Comparison of ENCODE assay signal across 9 cellular contexts in the genomic region with DNA sequence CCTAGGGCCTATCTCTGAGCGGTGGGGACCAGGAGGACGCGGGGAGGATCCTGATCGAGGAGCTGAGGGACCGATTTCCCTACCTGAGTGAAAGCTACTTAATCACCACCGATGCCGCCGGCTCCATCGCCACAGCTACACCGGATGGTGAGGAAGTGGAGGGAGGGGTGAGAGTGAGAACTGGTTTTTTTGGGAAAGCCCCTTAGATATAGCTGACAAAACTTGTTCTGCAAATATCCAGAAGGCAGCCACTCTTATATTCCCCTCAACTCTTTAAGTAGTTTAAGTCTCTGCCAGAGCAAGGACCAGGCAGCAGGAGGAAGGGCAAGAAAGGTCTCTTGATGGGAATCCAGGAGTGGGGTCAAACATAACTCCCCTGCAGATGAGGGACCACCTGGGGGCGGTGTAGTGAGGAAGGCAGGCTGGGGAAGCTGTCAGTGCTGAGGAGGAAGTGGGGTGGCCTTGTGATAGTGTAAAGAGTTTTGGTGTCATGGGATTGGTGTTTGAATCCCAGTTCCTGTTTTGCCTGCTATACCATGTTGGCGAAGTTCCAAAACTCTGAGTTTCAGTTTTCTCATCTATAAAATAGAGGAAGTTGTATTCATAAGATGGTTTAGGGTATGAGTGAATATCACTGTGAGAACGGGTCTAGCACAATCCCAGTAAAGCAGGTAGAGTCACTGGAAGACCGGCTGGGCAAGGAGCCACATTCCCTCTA. TPM values are rescaled to one million over a fixed set of nuclear protein-coding genes. Genes with fewer than 3 reads are reported as not detected.
A peak's percentile ranks its signal among the peaks of the same experiment; 100 is the strongest.
DNase-seq lines count a peak whose midpoint lies in the region; ATAC-seq, FAIRE-seq and TF ChIP-seq lines count a peak whose summit lies in the region.
"Had no signal": no experiment of that assay in that cellular context is flagged by ENCODE, and none has a peak within 500 bp of the region (broad histone marks: within the 10 kb centered on the region; RNA-seq: fewer than 3 reads in every experiment).

No MANE protein-coding gene starts in this region.

- intact Hi-C loops in HepG2 (cut with micrococcal nuclease; ENCODE audit: unreplicated experiment) (no loop called here), psoas muscle (cut with DNase I) (loop anchor here in 1 of 2 donors (5.0 kb wide), 1 partner anchor 55 kb away; no protein-coding TSS in a partner anchor)

- H3K4me3 Mint-ChIP-seq in endothelial cell (ENCODE audit: unreplicated experiment) = peak overlapping the region; percentile 71

- H3K4me1 ChIP-seq in liver (ENCODE audit: control insufficient read depth in 4 of 4, insufficient read depth in 4 of 4, low read length in 3 of 4) = peaks cover 0 to 29% (median 15%) of the 10 kb centered on the region in 4 donors
- peaks cover 34% of the 10 kb centered on the region for H3K4me1 ChIP-seq in HepG2 (ENCODE audit: insufficient read depth, low read length)
- peaks cover 21% of the 10 kb centered on the region for H3K4me1 ChIP-seq in psoas muscle

- TF ChIP-seq RAD21 in liver (IDR thresholded peaks at IDR 0.05) (no peak), HepG2 (CRISPR knock-in tag; IDR thresholded peaks at IDR 0.05) (no peak)

- H3K9ac ChIP-seq in liver (ENCODE audit: low read depth in 1 of 2, low read length in 2 of 2) (no peak overlapping the region), HepG2 (ENCODE audit: insufficient read depth, low read depth, low read length) (no peak overlapping the region)

- no peaks in the 10 kb centered on the region for H3K9me3 Mint-ChIP-seq in endothelial cell (ENCODE audit: unreplicated experiment)

- H3K4me2 ChIP-seq in HepG2 (ENCODE audit: low read depth, low read length) = no peak overlapping the region

- in situ Hi-C loops in HepG2 (cut with HindIII; ENCODE audit: extremely low pct_ligation_motif_present, low pct_unique_long_range_greater_than_20kb) = no loop called here

- no peak overlapping the region for H3K27ac Mint-ChIP-seq in endothelial cell (ENCODE audit: unreplicated experiment)

- WGBS in liver = 77% methylated on average over 14 of the region's 14 CpGs
- 95% methylated on average over 14 of the region's 14 CpGs for WGBS in HepG2 (ENCODE audit: low lambda C conversion rate)
- 75 to 83% (median 80%) methylated on average over 14 of the region's 14 CpGs for WGBS in psoas muscle, 3 donors

- H3K9me3 ChIP-seq in liver (ENCODE audit: control insufficient read depth in 4 of 4, low read length in 3 of 4) (no peaks in the 10 kb centered on the region), HepG2 (ENCODE audit: low read length) (no peaks in the 10 kb centered on the region), psoas muscle (no peaks in the 10 kb centered on the region)

- DNase-seq in HepG2 (ENCODE audit: low spot score) (no peak), endothelial cell (ENCODE audit: low spot score) (no peak), NCI-H187 treated with DMSO at 0.1 percent for 48 hours (lab: John Stamatoyannopoulos, UW) (no peak), psoas muscle (no peak)
- peak; percentile 75 for DNase-seq in activated CD4-positive, alpha-beta T cell treated with anti-CD3 and anti-CD28 coated beads for 48 hours
- DNase-seq in stimulated activated CD4-positive, alpha-beta T cell treated with anti-CD3 and anti-CD28 coated beads, Interleukin-4, amount 100 ng/mL, for 24 hours = peak; percentile 66

- no peak for FAIRE-seq in HepG2 (lab: Jason Lieb, UNC)
- FAIRE-seq: astrocyte had no signal

- H3K36me3 ChIP-seq in liver (ENCODE audit: control insufficient read depth in 4 of 4, insufficient read depth in 3 of 4, low read depth in 1 of 4, low read length in 3 of 4) (peaks cover 0 to 26% (median 23%) of the 10 kb centered on the region in 4 donors), HepG2 (replicated peaks in 1 of 2; ENCODE audit: control insufficient read depth in 1 of 2, insufficient read depth in 2 of 2, low read length in 2 of 2) (peaks cover 5 to 40% of the 10 kb centered on the region in 2 experiments), psoas muscle (ENCODE audit: insufficient read depth in 1 of 2, low read depth in 1 of 2) (peaks cover 6 to 61% of the 10 kb centered on the region in 2 donors)

- peaks cover 52% of the 10 kb centered on the region for H3K36me3 Mint-ChIP-seq in endothelial cell (ENCODE audit: low read depth, unreplicated experiment)

- peaks cover 16% of the 10 kb centered on the region for H3K27me3 Mint-ChIP-seq in endothelial cell (ENCODE audit: unreplicated experiment)

- POLR2A ChIA-PET in HepG2 (lab: Yijun Ruan, JAX) = no interaction called here

- CTCF ChIA-PET in HepG2 (lab: Yijun Ruan, JAX; ENCODE audit: low intra/inter-chr PET ratio, low total read pairs) = no interaction called here

- no peak for TF ChIP-seq POLR2A in HepG2 (IDR thresholded peaks at IDR 0.05; ENCODE audit: insufficient read depth in 1 of 2, low read depth in 2 of 2, low read length in 2 of 2)

- no peak for ATAC-seq in HepG2
- peak; percentile 24 for ATAC-seq in HG03558 (IDR thresholded peaks at IDR 0.05; ENCODE audit: extremely low read depth, unreplicated experiment)
- no peak for ATAC-seq in psoas muscle

- H3K79me2 ChIP-seq in HepG2 (ENCODE audit: insufficient read depth, low read length) = peaks cover 14% of the 10 kb centered on the region

- TF ChIP-seq CTCF in liver (IDR thresholded peaks at IDR 0.05; ENCODE audit: low read depth, low read length, missing input control) = no peak
- no peak for TF ChIP-seq CTCF in HepG2 (CRISPR knock-in tag; IDR thresholded peaks at IDR 0.05)
- TF ChIP-seq CTCF in endothelial cell (IDR thresholded peaks at IDR 0.05; ENCODE audit: unreplicated experiment) = no peak
- TF ChIP-seq CTCF in psoas muscle (IDR thresholded peaks at IDR 0.05) = no peak

- H3K27ac ChIP-seq in liver (ENCODE audit: low read depth in 1 of 2, low read length in 2 of 2) (peak overlapping the region; percentile 40 to 52), HepG2 (ENCODE audit: extremely low read length, insufficient read depth, low read length) (no peak overlapping the region), psoas muscle (no peak overlapping the region)

- H2AFZ ChIP-seq in HepG2 (ENCODE audit: low read length) = no peak overlapping the region

- H3K4me3 ChIP-seq in liver (ENCODE audit: low read depth in 1 of 3, low read length in 3 of 3) (no peak overlapping the region), HepG2 (replicated peaks in 1 of 3; ENCODE audit: insufficient read depth in 1 of 3, low read depth in 2 of 3, low read length in 3 of 3) (no peak overlapping the region), psoas muscle (no peak overlapping the region)

- peaks cover 39% of the 10 kb centered on the region for H3K4me1 Mint-ChIP-seq in endothelial cell (ENCODE audit: unreplicated experiment)

- H3K27me3 ChIP-seq in liver (ENCODE audit: control insufficient read depth in 4 of 4, insufficient read depth in 4 of 4, low read length in 3 of 4) (no peaks in the 10 kb centered on the region), HepG2 (ENCODE audit: control insufficient read depth in 1 of 2, insufficient read depth in 2 of 2, low read length in 2 of 2) (no peaks in the 10 kb centered on the region), psoas muscle (ENCODE audit: insufficient read depth in 3 of 3, low read length in 2 of 3) (no peaks in the 10 kb centered on the region)

- no TSS peak for BruUV-seq in HepG2 (replicated peaks; lab: Mats Ljungman, UMichigan)

- TF ChIP-seq EP300 in HepG2 (IDR thresholded peaks at IDR 0.05; ENCODE audit: low read depth in 2 of 2, low read length in 2 of 2) = no peak
- TF ChIP-seq EP300 in HepG2 (CRISPR knock-in tag; IDR thresholded peaks at IDR 0.05; ENCODE audit: borderline replicate concordance) = no peak

- no peaks in the 10 kb centered on the region for H4K20me1 ChIP-seq in HepG2 (ENCODE audit: insufficient read depth, low read length)

RNA-seq across cellular contexts. Expression of a gene that starts 3.4 kb away (rescaled TPM):
- total RNA-seq in liver = 10 to 100 TPM; 21.8 to 31.5 TPM
- 10 to 100 TPM; 22.8 to 41.0 TPM for polyA plus RNA-seq in liver
- 29.8 and 35.2 TPM in 2 replicates for total RNA-seq in HepG2 (2016; rRNA removed; fragmentation: Illumina TruSeq; extraction: Trizol)
- total RNA-seq in HepG2 (2016; cell fraction: cytosol; rRNA removed; fragmentation: Illumina TruSeq; extraction: Trizol; ENCODE audit: low read depth) = 16.7 and 20.4 TPM in 2 replicates
- 28.4 and 34.5 TPM in 2 replicates for total RNA-seq in HepG2 (2016; cell fraction: insoluble cytoplasmic fraction; rRNA removed; fragmentation: Illumina TruSeq; extraction: Trizol)
- 16.2 and 19.4 TPM in 2 replicates for total RNA-seq in HepG2 (2016; cell fraction: membrane; rRNA removed; fragmentation: Illumina TruSeq; extraction: Trizol)
- 25.1 and 33.7 TPM in 2 replicates for total RNA-seq in HepG2 (2016; cell fraction: nucleus; rRNA removed; fragmentation: Illumina TruSeq; extraction: Trizol)
- 24.4 and 32.1 TPM in 2 replicates for polyA plus RNA-seq in HepG2 (2011; rRNA removed)
- 26.2 and 27.6 TPM in 2 replicates for polyA plus RNA-seq in HepG2 (2011; cell fraction: cytosol; rRNA removed)
- polyA plus RNA-seq in HepG2 (2011; cell fraction: nucleus; rRNA removed) = 79.7 and 80.0 TPM in 2 replicates
- polyA plus RNA-seq in HepG2 (2012) = 21.9 and 25.9 TPM in 2 replicates
- polyA plus RNA-seq in HepG2 (2016; cell fraction: cytosol; fragmentation: Illumina TruSeq; extraction: Trizol; ENCODE audit: low read depth) = 13.2 and 15.1 TPM in 2 replicates
- 36.5 and 39.9 TPM in 2 replicates for polyA plus RNA-seq in HepG2 (2016; cell fraction: insoluble cytoplasmic fraction; fragmentation: Illumina TruSeq; extraction: Trizol; ENCODE audit: low read depth)
- 11.9 and 13.2 TPM in 2 replicates for polyA plus RNA-seq in HepG2 (2016; cell fraction: membrane; fragmentation: Illumina TruSeq; extraction: Trizol; ENCODE audit: low read depth)
- 64.5 and 73.2 TPM in 2 replicates for polyA plus RNA-seq in HepG2 (2016; cell fraction: nucleus; fragmentation: Illumina TruSeq; extraction: Trizol; ENCODE audit: insufficient read depth, low read depth)
- 27.8 and 45.7 TPM in 2 replicates for polyA minus RNA-seq in HepG2 (2011; rRNA and poly(A)+ RNA removed; ENCODE audit: low replicate concordance)
- polyA minus RNA-seq in HepG2 (2011; cell fraction: cytosol; rRNA and poly(A)+ RNA removed) = 7.1 and 10.9 TPM in 2 replicates
- 54.0 and 54.8 TPM in 2 replicates for polyA minus RNA-seq in HepG2 (2011; cell fraction: nucleus; rRNA and poly(A)+ RNA removed)
- total RNA-seq in endothelial cell (ENCODE audit: unreplicated experiment) = 125 TPM
- total RNA-seq in psoas muscle = 10 to 100 TPM; 31.3 to 49.1 (median 37.0) TPM
- 10 to 100 TPM; 40.9 to 92.8 (median 55.3) TPM for polyA plus RNA-seq in psoas muscle

RNA-seq across cellular contexts. Expression of a gene that starts 58.2 kb away (rescaled TPM):
- total RNA-seq in liver (10 to 100 TPM; 13.1 to 24.1 TPM), HepG2 (2016; rRNA removed; fragmentation: Illumina TruSeq; extraction: Trizol) (56.1 and 66.9 TPM in 2 replicates), endothelial cell (ENCODE audit: unreplicated experiment) (4.6 TPM), psoas muscle (10 to 100 TPM; 15.3 to 17.2 (median 15.9) TPM)
- polyA plus RNA-seq in liver (10 to 100 TPM; 23.7 to 57.6 TPM), HepG2 (2011; rRNA removed) (23.5 and 32.0 TPM in 2 replicates), psoas muscle (10 to 100 TPM; 10.9 to 27.4 (median 25.6) TPM)
- 22.7 and 26.1 TPM in 2 replicates for total RNA-seq in HepG2 (2016; cell fraction: cytosol; rRNA removed; fragmentation: Illumina TruSeq; extraction: Trizol; ENCODE audit: low read depth)
- total RNA-seq in HepG2 (2016; cell fraction: insoluble cytoplasmic fraction; rRNA removed; fragmentation: Illumina TruSeq; extraction: Trizol) = 61.5 and 66.5 TPM in 2 replicates
- 35.2 and 36.9 TPM in 2 replicates for total RNA-seq in HepG2 (2016; cell fraction: membrane; rRNA removed; fragmentation: Illumina TruSeq; extraction: Trizol)
- total RNA-seq in HepG2 (2016; cell fraction: nucleus; rRNA removed; fragmentation: Illumina TruSeq; extraction: Trizol) = 77.4 and 90.5 TPM in 2 replicates
- 15.9 and 19.6 TPM in 2 replicates for polyA plus RNA-seq in HepG2 (2011; cell fraction: cytosol; rRNA removed)
- polyA plus RNA-seq in HepG2 (2011; cell fraction: nucleus; rRNA removed) = 35.0 and 56.3 TPM in 2 replicates
- polyA plus RNA-seq in HepG2 (2012) = 27.8 and 41.9 TPM in 2 replicates
- 23.8 and 24.1 TPM in 2 replicates for polyA plus RNA-seq in HepG2 (2016; cell fraction: cytosol; fragmentation: Illumina TruSeq; extraction: Trizol; ENCODE audit: low read depth)
- 52.5 and 59.2 TPM in 2 replicates for polyA plus RNA-seq in HepG2 (2016; cell fraction: insoluble cytoplasmic fraction; fragmentation: Illumina TruSeq; extraction: Trizol; ENCODE audit: low read depth)
- polyA plus RNA-seq in HepG2 (2016; cell fraction: membrane; fragmentation: Illumina TruSeq; extraction: Trizol; ENCODE audit: low read depth) = 25.0 and 27.3 TPM in 2 replicates
- 106 and 118 TPM in 2 replicates for polyA plus RNA-seq in HepG2 (2016; cell fraction: nucleus; fragmentation: Illumina TruSeq; extraction: Trizol; ENCODE audit: insufficient read depth, low read depth)
- 8.4 and 24.6 TPM in 2 replicates for polyA minus RNA-seq in HepG2 (2011; rRNA and poly(A)+ RNA removed; ENCODE audit: low replicate concordance)
- polyA minus RNA-seq in HepG2 (2011; cell fraction: cytosol; rRNA and poly(A)+ RNA removed) = 7.8 and 11.8 TPM in 2 replicates
- polyA minus RNA-seq in HepG2 (2011; cell fraction: nucleus; rRNA and poly(A)+ RNA removed) = 42.6 and 78.7 TPM in 2 replicates

RNA-seq across cellular contexts. Expression of a gene that starts 58.6 kb away (rescaled TPM):
- 10 to 100 TPM in 1 of 2 donors, 1 to 10 TPM in 1; 8.7 to 13.1 TPM for total RNA-seq in liver
- 10 to 100 TPM in 1 of 2 donors, 1 to 10 TPM in 1; 9.5 to 13.6 TPM for polyA plus RNA-seq in liver
- total RNA-seq in HepG2 (2016; rRNA removed; fragmentation: Illumina TruSeq; extraction: Trizol) = 137 and 201 TPM in 2 replicates
- 24.8 and 26.8 TPM in 2 replicates for total RNA-seq in HepG2 (2016; cell fraction: cytosol; rRNA removed; fragmentation: Illumina TruSeq; extraction: Trizol; ENCODE audit: low read depth)
- 141 and 201 TPM in 2 replicates for total RNA-seq in HepG2 (2016; cell fraction: insoluble cytoplasmic fraction; rRNA removed; fragmentation: Illumina TruSeq; extraction: Trizol)
- total RNA-seq in HepG2 (2016; cell fraction: membrane; rRNA removed; fragmentation: Illumina TruSeq; extraction: Trizol) = 59.1 and 67.5 TPM in 2 replicates
- 97.8 and 104 TPM in 2 replicates for total RNA-seq in HepG2 (2016; cell fraction: nucleus; rRNA removed; fragmentation: Illumina TruSeq; extraction: Trizol)
- polyA plus RNA-seq in HepG2 (2011; rRNA removed) = 21.4 and 37.8 TPM in 2 replicates
- polyA plus RNA-seq in HepG2 (2011; cell fraction: cytosol; rRNA removed) = 12.6 and 13.9 TPM in 2 replicates
- polyA plus RNA-seq in HepG2 (2011; cell fraction: nucleus; rRNA removed) = 27.5 and 27.6 TPM in 2 replicates
- polyA plus RNA-seq in HepG2 (2012) = 40.5 and 55.7 TPM in 2 replicates
- polyA plus RNA-seq in HepG2 (2016; cell fraction: cytosol; fragmentation: Illumina TruSeq; extraction: Trizol; ENCODE audit: low read depth) = 11.5 and 12.0 TPM in 2 replicates
- 227 and 245 TPM in 2 replicates for polyA plus RNA-seq in HepG2 (2016; cell fraction: insoluble cytoplasmic fraction; fragmentation: Illumina TruSeq; extraction: Trizol; ENCODE audit: low read depth)
- 34.6 and 35.3 TPM in 2 replicates for polyA plus RNA-seq in HepG2 (2016; cell fraction: membrane; fragmentation: Illumina TruSeq; extraction: Trizol; ENCODE audit: low read depth)
- 171 and 172 TPM in 2 replicates for polyA plus RNA-seq in HepG2 (2016; cell fraction: nucleus; fragmentation: Illumina TruSeq; extraction: Trizol; ENCODE audit: insufficient read depth, low read depth)
- 10.5 and 15.8 TPM in 2 replicates for polyA minus RNA-seq in HepG2 (2011; rRNA and poly(A)+ RNA removed; ENCODE audit: low replicate concordance)
- 21.2 and 26.5 TPM in 2 replicates for polyA minus RNA-seq in HepG2 (2011; cell fraction: cytosol; rRNA and poly(A)+ RNA removed)
- polyA minus RNA-seq in HepG2 (2011; cell fraction: nucleus; rRNA and poly(A)+ RNA removed) = 78.7 and 82.7 TPM in 2 replicates
- 24.7 TPM for total RNA-seq in endothelial cell (ENCODE audit: unreplicated experiment)
- 10 to 100 TPM; 32.9 to 53.7 (median 39.5) TPM for total RNA-seq in psoas muscle
- 10 to 100 TPM; 33.7 to 53.6 (median 43.4) TPM for polyA plus RNA-seq in psoas muscle

Comparison
In these comparisons a context has a peak if more than half of its experiments do, and no peak if none do; other contexts are left out.
1. H3K27ac ChIP-seq: peak in liver (2 of 2); none in HepG2 (single experiment) and psoas muscle (single experiment).
2. DNase-seq: peak in activated CD4-positive, alpha-beta T cell treated with anti-CD3 and anti-CD28 coated beads for 48 hours (single experiment) and stimulated activated CD4-positive, alpha-beta T cell treated with anti-CD3 and anti-CD28 coated beads, Interleukin-4, amount 100 ng/mL, for 24 hours (single experiment); none in HepG2 (single experiment), endothelial cell (single experiment), NCI-H187 treated with DMSO at 0.1 percent for 48 hours (single experiment) and psoas muscle (0 of 2).